ENCODE assay signal across 26 cellular contexts in genomic region chr7:84107259-84107658, GRCh38.
"Had no signal": no experiment of that assay in that cellular context is flagged by ENCODE, and none has a peak within 500 bp of the region (broad histone marks: within the 10 kb centered on the region; RNA-seq: fewer than 3 reads in every experiment).

No MANE protein-coding gene starts in this region.

- H3K4me3 Mint-ChIP-seq: activated T-cell treated with anti-CD3 and anti-CD28 coated beads, Interleukin-2, amount 50 U/mL, for 24 hours; activated T-helper 17 cell treated with anti-CD3 and anti-CD28 coated beads, Interleukin-2, amount 50 U/mL, for 72 hours; effector memory CD8-positive, alpha-beta T cell; natural killer cell treated with Interleukin-12 subunit alpha and Interleukin-12 subunit beta and Interleukin-15 and Interleukin-18, amount 100 ng/mL, for 72 hours had no signal

- H3K27me3 ChIP-seq: adrenal gland, breast epithelium, colonic mucosa, dorsolateral prefrontal cortex, esophagus muscularis mucosa, gastroesophageal sphincter, neutrophil, pancreas, upper lobe of left lung had no signal

- H3K27me3 Mint-ChIP-seq: activated T-cell treated with anti-CD3 and anti-CD28 coated beads, Interleukin-2, amount 50 U/mL, for 24 hours; activated T-helper 17 cell treated with anti-CD3 and anti-CD28 coated beads, Interleukin-2, amount 50 U/mL, for 72 hours; effector memory CD8-positive, alpha-beta T cell; natural killer cell treated with Interleukin-12 subunit alpha and Interleukin-12 subunit beta and Interleukin-15 and Interleukin-18, amount 100 ng/mL, for 72 hours had no signal

- H3K9me3 ChIP-seq: adrenal gland, breast epithelium, colonic mucosa, esophagus muscularis mucosa, gastroesophageal sphincter, neutrophil, pancreas, thoracic aorta, upper lobe of left lung had no signal

- H3K4me3 ChIP-seq: adrenal gland, breast epithelium, colonic mucosa, dorsolateral prefrontal cortex, esophagus muscularis mucosa, gastroesophageal sphincter, pancreas, thoracic aorta, upper lobe of left lung had no signal

- DNase-seq: activated CD4-positive, alpha-beta T cell treated with anti-CD3 and anti-CD28 coated beads for 1 hour; activated CD4-positive, alpha-beta T cell treated with anti-CD3 and anti-CD28 coated beads, Interleukin-2, amount 50 U/mL, for 1 hour; activated T-cell treated with anti-CD3 and anti-CD28 coated beads, Interleukin-2, amount 50 U/mL, for 24 hours; adrenal gland; colonic mucosa; dorsolateral prefrontal cortex; effector memory CD8-positive, alpha-beta T cell; head of caudate nucleus; hypothalamus; left ventricle myocardium superior; mammary epithelial cell; pancreas; right cardiac atrium; stimulated activated CD4-positive, alpha-beta T cell treated with anti-CD3 and anti-CD28 coated beads, Interleukin-4, amount 100 ng/mL, for 24 hours; stimulated activated naive CD4-positive, alpha-beta T cell treated with Interleukin-2 at 50 U/mL for 16 hours; T-helper 2 cell; upper lobe of left lung had no signal

- H3K27ac ChIP-seq: adrenal gland, breast epithelium, colonic mucosa, dorsolateral prefrontal cortex, esophagus muscularis mucosa, gastroesophageal sphincter, neutrophil, pancreas, thoracic aorta, upper lobe of left lung, VCaP had no signal

- H3K36me3 Mint-ChIP-seq: activated naive CD4-positive, alpha-beta T cell treated with anti-CD3 and anti-CD28 coated beads, Interleukin-2, amount 50 U/mL, for 72 hours; natural killer cell treated with Interleukin-12 subunit alpha and Interleukin-12 subunit beta and Interleukin-15 and Interleukin-18, amount 100 ng/mL, for 72 hours had no signal

- H3K36me3 ChIP-seq: adrenal gland, breast epithelium, colonic mucosa, esophagus muscularis mucosa, gastroesophageal sphincter, neutrophil, pancreas, thoracic aorta, upper lobe of left lung had no signal

- H3K4me1 Mint-ChIP-seq: activated T-helper 17 cell treated with anti-CD3 and anti-CD28 coated beads, Interleukin-2, amount 50 U/mL, for 72 hours had no signal

- H3K9me3 Mint-ChIP-seq: activated naive CD4-positive, alpha-beta T cell treated with anti-CD3 and anti-CD28 coated beads, Interleukin-2, amount 50 U/mL, for 72 hours; activated T-cell treated with anti-CD3 and anti-CD28 coated beads, Interleukin-2, amount 50 U/mL, for 24 hours; activated T-helper 17 cell treated with anti-CD3 and anti-CD28 coated beads, Interleukin-2, amount 50 U/mL, for 72 hours had no signal

- H3K4me1 ChIP-seq: adrenal gland, breast epithelium, colonic mucosa, pancreas, upper lobe of left lung had no signal

- H3K27ac Mint-ChIP-seq: activated naive CD4-positive, alpha-beta T cell treated with anti-CD3 and anti-CD28 coated beads, Interleukin-2, amount 50 U/mL, for 72 hours; activated T-cell treated with anti-CD3 and anti-CD28 coated beads, Interleukin-2, amount 50 U/mL, for 24 hours; activated T-helper 17 cell treated with anti-CD3 and anti-CD28 coated beads, Interleukin-2, amount 50 U/mL, for 72 hours; effector memory CD8-positive, alpha-beta T cell; natural killer cell treated with Interleukin-12 subunit alpha and Interleukin-12 subunit beta and Interleukin-15 and Interleukin-18, amount 100 ng/mL, for 72 hours had no signal

- ATAC-seq: activated naive CD4-positive, alpha-beta T cell treated with anti-CD3 and anti-CD28 coated beads, Interleukin-2, amount 50 U/mL, for 72 hours; activated T-helper 17 cell treated with anti-CD3 and anti-CD28 coated beads, Interleukin-2, amount 50 U/mL, for 72 hours; effector memory CD8-positive, alpha-beta T cell; gastroesophageal sphincter; left ventricle myocardium superior; natural killer cell treated with Interleukin-12 subunit alpha and Interleukin-12 subunit beta and Interleukin-15 and Interleukin-18, amount 100 ng/mL, for 72 hours; pancreas; right cardiac atrium had no signal
